ENCODE assay signal across 8 cellular contexts in genomic region chr5:141637266-141637692, GRCh38. TPM values are rescaled to one million over a fixed set of nuclear protein-coding genes. Genes with fewer than 3 reads are reported as not detected.
DNase-seq lines count a peak whose midpoint lies in the region; ATAC-seq and TF ChIP-seq lines count a peak whose summit lies in the region.

No MANE protein-coding gene starts in this region.

- H3K4me3 ChIP-seq in lower lobe of right lung: peak overlapping the region; percentile 92

- no peaks in the 10 kb centered on the region for H3K27me3 Mint-ChIP-seq in WTC11 (ENCODE audit: low read depth)
- H3K27me3 Mint-ChIP-seq in stimulated activated memory B cell treated with anti-CD40 and anti-IgM and Interleukin-4, amounts not matched to agents 10 μg/mL and 1 μg/mL and 100 μg/mL, for 72 hours: no peaks in the 10 kb centered on the region

- H3K4me3 Mint-ChIP-seq in WTC11: peak overlapping the region; percentile 81
- H3K4me3 Mint-ChIP-seq in stimulated activated memory B cell treated with anti-CD40 and anti-IgM and Interleukin-4, amounts not matched to agents 10 μg/mL and 1 μg/mL and 100 μg/mL, for 72 hours: peak overlapping the region; percentile 89

- peak overlapping the region; percentile 31 for H3K27ac ChIP-seq in lower lobe of right lung

- DNase-seq in SHP77 (lab: John Stamatoyannopoulos, UW) (peak; percentile 21 to 58), SHP77 treated with DMSO at 0.1 percent for 48 hours (lab: John Stamatoyannopoulos, UW) (no peak), WTC11 (ENCODE audit: low spot score) (peak; percentile 52), cerebellum (ENCODE audit: low spot score) (peak; percentile 80), lower lobe of right lung (no peak)

- POLR2A ChIA-PET in WTC11 (lab: Charles Lee): interaction anchor here (0.5 to 3.3 kb wide), 12 partner anchors 12 to 543 kb away, joined by 3 to 36 read pairs (median 4); partner anchors contain the start of genes ARAP3, DIAPH1, FCHSD1 and PCDHB2

- no peaks in the 10 kb centered on the region for H3K9me3 Mint-ChIP-seq in WTC11
- no peaks in the 10 kb centered on the region for H3K9me3 Mint-ChIP-seq in stimulated activated memory B cell treated with anti-CD40 and anti-IgM and Interleukin-4, amounts not matched to agents 10 μg/mL and 1 μg/mL and 100 μg/mL, for 72 hours

- H3K4me1 Mint-ChIP-seq in WTC11: peaks cover 26% of the 10 kb centered on the region
- H3K4me1 Mint-ChIP-seq in stimulated activated memory B cell treated with anti-CD40 and anti-IgM and Interleukin-4, amounts not matched to agents 10 μg/mL and 1 μg/mL and 100 μg/mL, for 72 hours: peaks cover 53% of the 10 kb centered on the region

- TF ChIP-seq CTCF in WTC11 (IDR thresholded peaks at IDR 0.05) (no peak), lower lobe of right lung (IDR thresholded peaks at IDR 0.05) (no peak)

- H3K27me3 ChIP-seq in lower lobe of right lung (ENCODE audit: low read depth): no peaks in the 10 kb centered on the region

- peak; percentile 31 for ATAC-seq in HG03280 (IDR thresholded peaks at IDR 0.05; ENCODE audit: unreplicated experiment)
- ATAC-seq in WTC11: peak; percentile 5
- ATAC-seq in lower lobe of right lung: peak; percentile 50 to 60
- ATAC-seq in stimulated activated memory B cell treated with anti-CD40 and anti-IgM and Interleukin-4, amounts not matched to agents 10 μg/mL and 1 μg/mL and 100 μg/mL, for 72 hours: peak; percentile 71
- ATAC-seq in GM18520 (IDR thresholded peaks at IDR 0.05; ENCODE audit: unreplicated experiment): no peak

- CTCF ChIA-PET in WTC11 (lab: Charles Lee): interaction anchor here (0.5 to 3.9 kb wide), 36 partner anchors 8 to 455 kb away, joined by 3 to 106 read pairs (median 5); partner anchors contain the start of genes ARAP3, DELE1, DIAPH1 and FCHSD1

- intact Hi-C loops in lower lobe of right lung (cut with DNase I): no loop called here

- H3K36me3 Mint-ChIP-seq in WTC11: peaks cover 12% of the 10 kb centered on the region
- peaks cover 14% of the 10 kb centered on the region for H3K36me3 Mint-ChIP-seq in stimulated activated memory B cell treated with anti-CD40 and anti-IgM and Interleukin-4, amounts not matched to agents 10 μg/mL and 1 μg/mL and 100 μg/mL, for 72 hours

- no peak overlapping the region for H3K27ac Mint-ChIP-seq in WTC11
- H3K27ac Mint-ChIP-seq in stimulated activated memory B cell treated with anti-CD40 and anti-IgM and Interleukin-4, amounts not matched to agents 10 μg/mL and 1 μg/mL and 100 μg/mL, for 72 hours: peak overlapping the region; percentile 82

- peaks cover 14% of the 10 kb centered on the region for H3K36me3 ChIP-seq in lower lobe of right lung

- no peaks in the 10 kb centered on the region for H3K9me3 ChIP-seq in lower lobe of right lung

- peaks cover 37% of the 10 kb centered on the region for H3K4me1 ChIP-seq in lower lobe of right lung

TF ChIP-seq in WTC11, 78 proteins besides CTCF, POLR2A, EP300 and RAD21 (continues in another document):
- TF ChIP-seq MAX (CRISPR knock-in tag; IDR thresholded peaks at IDR 0.05) (no peak), JAZF1 (CRISPR knock-in tag; IDR thresholded peaks at IDR 0.05) (no peak), ESRRA (CRISPR knock-in tag; IDR thresholded peaks at IDR 0.05; ENCODE audit: borderline replicate concordance) (peak; percentile 5; the same call in 1 of the 2 replicates), NR2C2 (CRISPR knock-in tag; IDR thresholded peaks at IDR 0.05) (no peak), NFATC4 (CRISPR knock-in tag; IDR thresholded peaks at IDR 0.05) (no peak), HMGXB4 (CRISPR knock-in tag; IDR thresholded peaks at IDR 0.05) (peak; percentile 38; the same call in 1 of the 2 replicates), GABPB1 (CRISPR knock-in tag; IDR thresholded peaks at IDR 0.05) (no peak), NFE2L1 (CRISPR knock-in tag; IDR thresholded peaks at IDR 0.05) (no peak), NR1H2 (CRISPR knock-in tag; IDR thresholded peaks at IDR 0.05) (no peak), ZBTB21 (CRISPR knock-in tag; IDR thresholded peaks at IDR 0.05; ENCODE audit: borderline replicate concordance) (no peak), RELA (CRISPR knock-in tag; IDR thresholded peaks at IDR 0.05; ENCODE audit: borderline replicate concordance) (peak; percentile 84; the same call in 1 of the 2 replicates), EMX1 (CRISPR knock-in tag; IDR thresholded peaks at IDR 0.05) (no peak), ERG (CRISPR knock-in tag; IDR thresholded peaks at IDR 0.05) (no peak), GRHL2 (CRISPR knock-in tag; IDR thresholded peaks at IDR 0.05; ENCODE audit: insufficient replicate concordance, severe bottlenecking) (no peak), ZNF425 (CRISPR knock-in tag; conservative IDR thresholded peaks at IDR 0.05) (no peak), USF1 (CRISPR knock-in tag; IDR thresholded peaks at IDR 0.05) (peak; percentile 38; the same call in 1 of the 2 replicates), JUN (CRISPR knock-in tag; IDR thresholded peaks at IDR 0.05) (0 out of 2 replicates have a peak, but pooled peaks have one; percentile 2), ZBTB43 (CRISPR knock-in tag; IDR thresholded peaks at IDR 0.05) (0 out of 2 replicates have a peak, but pooled peaks have one; percentile 27)

RNA-seq across cellular contexts. Expression of gene RELL2, which starts 0.5 kb away (rescaled TPM):
- 19.3 to 23.8 TPM (median 21.4 TPM) in 3 replicates for total RNA-seq in WTC11 (2021)
- total RNA-seq in cerebellum: 8.0 TPM
- total RNA-seq in lower lobe of right lung: 5.5 TPM

RNA-seq across cellular contexts. Expression of gene HDAC3, which starts 0.6 kb away (rescaled TPM):
- total RNA-seq in WTC11 (2021): 84.7 to 96.2 TPM (median 94.5 TPM) in 3 replicates
- 56.3 TPM for total RNA-seq in cerebellum
- total RNA-seq in lower lobe of right lung: 45.8 TPM

RNA-seq across cellular contexts. Expression of gene FCHSD1, which starts 13.9 kb away (rescaled TPM):
- 43.6 to 50.3 TPM (median 44.8 TPM) in 3 replicates for total RNA-seq in WTC11 (2021)
- 4.2 TPM for total RNA-seq in cerebellum
- 20.4 TPM for total RNA-seq in lower lobe of right lung

RNA-seq across cellular contexts. Expression of gene DIAPH1, which starts 18.5 kb away (rescaled TPM):
- total RNA-seq in WTC11 (2021): 90.9 to 109 TPM (median 96.0 TPM) in 3 replicates
- 20.7 TPM for total RNA-seq in cerebellum
- total RNA-seq in lower lobe of right lung: 118 TPM

RNA-seq across cellular contexts. Expression of gene ARAP3, which starts 44.8 kb away (rescaled TPM):
- total RNA-seq in WTC11 (2021) (51.2 to 60.4 TPM (median 53.4 TPM) in 3 replicates), cerebellum (5.4 TPM), lower lobe of right lung (35.2 TPM)

Comparison
In these comparisons a context has a peak if more than half of its experiments do, and no peak if none do; other contexts are left out.
1. DNase-seq: peak in SHP77 (2 of 2), WTC11 (single experiment) and cerebellum (single experiment); none in SHP77 treated with DMSO at 0.1 percent for 48 hours (single experiment) and lower lobe of right lung (single experiment).